ENCODE assay signal across 27 cellular contexts in the genomic region with DNA sequence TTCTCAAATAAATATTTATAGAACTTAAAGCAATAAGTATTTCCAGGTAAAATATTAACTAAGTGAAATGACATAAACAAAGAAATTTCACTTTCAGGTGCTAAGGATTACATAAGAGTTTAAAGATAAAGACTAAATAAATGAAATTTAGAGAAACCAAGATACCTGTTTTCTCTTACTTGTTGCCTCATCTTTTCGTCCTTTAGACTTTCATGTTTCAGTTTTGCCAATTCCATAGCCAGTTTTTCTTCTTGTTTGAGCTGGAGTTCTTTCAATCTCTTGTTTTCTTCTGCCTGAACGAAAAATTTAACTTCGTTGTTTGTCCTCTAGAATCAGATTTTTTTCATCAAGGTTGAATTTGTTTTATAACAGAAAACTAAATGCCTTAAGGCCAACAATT. TPM values are rescaled to one million over a fixed set of nuclear protein-coding genes. Genes with fewer than 3 reads are reported as not detected.
"Had no signal": no experiment of that assay in that cellular context is flagged by ENCODE, and none has a peak within 500 bp of the region (broad histone marks: within the 10 kb centered on the region; RNA-seq: fewer than 3 reads in every experiment).

No MANE protein-coding gene starts in this region.

- H3K36me3 ChIP-seq: neural progenitor cell, ovary, stomach, thoracic aorta, thyroid gland, upper lobe of left lung, vagina had no signal

- H3K27me3 ChIP-seq: neural progenitor cell, ovary, stomach, thyroid gland, tibial nerve, upper lobe of left lung, vagina had no signal

- FAIRE-seq: urothelium cell line had no signal

- H3K9me3 ChIP-seq: ovary, psoas muscle, stomach, thoracic aorta, thyroid gland, tibial nerve, upper lobe of left lung, vagina had no signal

- H3K27ac ChIP-seq: neural progenitor cell, ovary, parathyroid adenoma, psoas muscle, skin epidermis, stomach, thoracic aorta, thyroid gland, tibial nerve, upper lobe of left lung, vagina had no signal

- H3K4me3 ChIP-seq: neural progenitor cell, ovary, psoas muscle, skin epidermis, stomach, thoracic aorta, thyroid gland, tibial nerve, upper lobe of left lung, vagina had no signal

- H3K4me1 ChIP-seq: neural progenitor cell, parathyroid adenoma, psoas muscle, stomach, thyroid gland, tibial nerve, upper lobe of left lung, vagina had no signal

- H3K4me2 ChIP-seq: neural progenitor cell had no signal

- ATAC-seq: naive thymus-derived CD4-positive, alpha-beta T cell; natural killer cell; psoas muscle; right cardiac atrium; sciatic nerve; stimulated activated effector memory CD8-positive, alpha-beta T cell treated with anti-CD3 and anti-CD28 coated beads, Interleukin-12 subunit alpha, Interleukin-12 subunit beta, amount 100 ng/mL, for 72 hours; stimulated activated naive B cell treated with anti-CD40 and anti-IgM and Interleukin-4, amounts not matched to agents 10 μg/mL and 1 μg/mL and 100 μg/mL, for 72 hours had no signal

- H2AFZ ChIP-seq: neural progenitor cell, parathyroid adenoma had no signal

- H3K79me2 ChIP-seq: parathyroid adenoma had no signal

- DNase-seq: naive thymus-derived CD4-positive, alpha-beta T cell; natural killer cell; occipital lobe; ovary; posterior cingulate gyrus; psoas muscle; right cardiac atrium; stimulated activated CD4-positive, alpha-beta T cell treated with anti-CD3 and anti-CD28 coated beads, Interleukin-15, amount 100 ng/mL, for 24 hours; stimulated activated CD4-positive, alpha-beta T cell treated with anti-CD3 and anti-CD28 coated beads, Interleukin-2, amount 100 ng/mL, for 24 hours; stimulated activated CD4-positive, alpha-beta T cell treated with anti-CD3 and anti-CD28 coated beads, Interleukin-2, amount 100 ng/mL, for 48 hours; stimulated activated CD4-positive, alpha-beta T cell treated with anti-CD3 and anti-CD28 coated beads, Interleukin-4, amount 100 ng/mL, for 24 hours; stimulated activated naive B cell treated with anti-CD40 and anti-IgM and Interleukin-4, amounts not matched to agents 10 μg/mL and 1 μg/mL and 100 μg/mL, for 72 hours; stimulated activated naive CD4-positive, alpha-beta T cell treated with Interleukin-2 at 50 U/mL for 16 hours; stomach; thyroid gland; trophoblast cell; upper lobe of left lung had no signal

- H3K9ac ChIP-seq: neural progenitor cell, parathyroid adenoma had no signal

RNA-seq across cellular contexts. Expression of gene MNS1, which starts 8.7 kb away (rescaled TPM):
- polyA plus RNA-seq: neural cell had no signal
